Comparison of ENCODE assay signal across 8 cellular contexts in the genomic region with DNA sequence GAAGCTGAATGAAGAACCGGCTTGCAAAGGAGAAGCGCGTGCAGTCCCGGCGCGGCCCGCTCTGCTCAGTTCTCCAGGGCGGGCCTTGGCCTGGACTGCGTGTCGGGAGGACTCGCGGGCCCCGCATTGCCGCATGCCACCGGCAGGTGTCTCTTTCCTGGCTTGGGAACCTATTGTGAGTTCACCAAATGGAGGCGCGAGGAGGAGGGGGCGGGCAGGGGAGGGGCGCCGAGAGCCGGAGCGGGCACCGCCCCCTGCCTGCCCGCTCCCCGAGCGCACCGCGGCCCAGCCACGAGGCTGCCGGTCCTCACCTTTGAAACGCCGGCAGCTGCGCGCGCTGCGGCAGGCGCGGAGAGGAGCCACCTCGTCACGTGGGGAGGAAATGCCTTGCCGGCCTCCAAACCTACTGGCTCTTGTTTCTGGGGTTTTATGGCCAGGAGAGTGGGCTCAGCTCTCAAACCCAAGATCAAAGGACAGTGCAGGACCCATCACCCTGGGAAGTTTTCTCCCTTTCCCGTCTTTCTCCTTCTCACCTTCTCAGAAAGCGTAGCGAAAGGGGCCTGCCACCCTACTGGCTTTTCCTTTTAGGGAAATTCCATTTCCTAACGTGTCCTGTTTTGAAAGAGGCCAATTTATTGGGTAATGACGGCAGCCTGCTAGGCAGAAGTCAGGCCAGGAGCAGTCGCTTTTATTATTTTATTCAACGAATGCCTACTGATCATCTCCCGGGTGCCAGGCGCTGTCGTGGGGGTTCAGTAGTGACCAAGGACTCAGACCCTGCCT.
DNase-seq lines count a peak whose midpoint lies in the region; ATAC-seq and TF ChIP-seq lines count a peak whose summit lies in the region.

No MANE protein-coding gene starts in this region.

- no peaks in the 10 kb centered on the region for H3K9me3 Mint-ChIP-seq in nephron
- no peaks in the 10 kb centered on the region for H3K9me3 Mint-ChIP-seq in stimulated activated naive CD8-positive, alpha-beta T cell treated with anti-CD3 and anti-CD28 coated beads, Interleukin-15, Interleukin-2, amounts not matched to agents 100 ng/mL and 50 ng/mL, for 24 hours

- H3K36me3 ChIP-seq in ACC112 (ENCODE audit: insufficient read depth, low read length), result no peaks in the 10 kb centered on the region

- DNase-seq in OCI-M2 (lab: John Stamatoyannopoulos, UW; ENCODE audit: unreplicated experiment) (peak; percentile 12), fibroblast of the conjunctiva (ENCODE audit: low read depth) (peak; percentile 77)
- peak; percentile 97 for DNase-seq in activated effector memory CD4-positive, alpha-beta T cell treated with anti-CD3 and anti-CD28 coated beads, Interleukin-2, amount 50 U/mL, for 16 hours

- peak overlapping the region; percentile 57; the same call in 1 of the 2 replicates for H3K27ac ChIP-seq in ACC112 (ENCODE audit: low read depth, low read length)

- H3K27me3 Mint-ChIP-seq in nephron (ENCODE audit: low read depth), result peaks cover 15% of the 10 kb centered on the region
- H3K27me3 Mint-ChIP-seq in stimulated activated naive CD8-positive, alpha-beta T cell treated with anti-CD3 and anti-CD28 coated beads, Interleukin-15, Interleukin-2, amounts not matched to agents 100 ng/mL and 50 ng/mL, for 24 hours, result no peaks in the 10 kb centered on the region

- H2AFZ ChIP-seq in ACC112 (ENCODE audit: low read length, unreplicated experiment), result peak overlapping the region; percentile 86

- H3K36me3 Mint-ChIP-seq in nephron (ENCODE audit: low read depth), result no peaks in the 10 kb centered on the region
- no peaks in the 10 kb centered on the region for H3K36me3 Mint-ChIP-seq in stimulated activated naive CD8-positive, alpha-beta T cell treated with anti-CD3 and anti-CD28 coated beads, Interleukin-15, Interleukin-2, amounts not matched to agents 100 ng/mL and 50 ng/mL, for 24 hours (ENCODE audit: low read depth)

- peak overlapping the region; percentile 67 for H3K4me3 ChIP-seq in ACC112 (ENCODE audit: low read depth, low read length)

- peak overlapping the region; percentile 58 to 90 (median 74) for H3K27ac Mint-ChIP-seq in nephron
- H3K27ac Mint-ChIP-seq in stimulated activated naive CD8-positive, alpha-beta T cell treated with anti-CD3 and anti-CD28 coated beads, Interleukin-15, Interleukin-2, amounts not matched to agents 100 ng/mL and 50 ng/mL, for 24 hours, result peak overlapping the region; percentile 76

- TF ChIP-seq CTCF in nephron (IDR thresholded peaks at IDR 0.05; ENCODE audit: unreplicated experiment in 3 of 3), result peak; percentile 78 to 83 (median 79)

- peaks cover 11% of the 10 kb centered on the region for H3K4me1 ChIP-seq in ACC112 (ENCODE audit: control insufficient read depth, insufficient read depth, low read length, unreplicated experiment)

- H3K4me1 Mint-ChIP-seq in nephron, result peaks cover 51% of the 10 kb centered on the region
- H3K4me1 Mint-ChIP-seq in stimulated activated naive CD8-positive, alpha-beta T cell treated with anti-CD3 and anti-CD28 coated beads, Interleukin-15, Interleukin-2, amounts not matched to agents 100 ng/mL and 50 ng/mL, for 24 hours (ENCODE audit: low read depth), result peaks cover 34% of the 10 kb centered on the region

- ATAC-seq in GM18870 (IDR thresholded peaks at IDR 0.05; ENCODE audit: unreplicated experiment) (peak; percentile 84), HG03135 (IDR thresholded peaks at IDR 0.05; ENCODE audit: unreplicated experiment) (peak; percentile 90)

- H3K4me3 Mint-ChIP-seq in nephron, result peak overlapping the region; percentile 80 to 81 (median 80)
- H3K4me3 Mint-ChIP-seq in stimulated activated naive CD8-positive, alpha-beta T cell treated with anti-CD3 and anti-CD28 coated beads, Interleukin-15, Interleukin-2, amounts not matched to agents 100 ng/mL and 50 ng/mL, for 24 hours, result peak overlapping the region; percentile 58

- H3K27me3 ChIP-seq in ACC112 (ENCODE audit: insufficient read depth, low read length), result no peaks in the 10 kb centered on the region

- H3K79me2 ChIP-seq in ACC112 (ENCODE audit: control insufficient read depth, insufficient read depth, low read length, unreplicated experiment), result no peaks in the 10 kb centered on the region

Comparison
In these comparisons a context has a peak if more than half of its experiments do, and no peak if none do; other contexts are left out.
1. Peak in every context shown above with its lines: DNase-seq, ATAC-seq, H3K4me3 ChIP-seq and H3K27ac ChIP-seq.
2. DNase-seq: peak in every context shown above with its lines; median percentile 97 in activated effector memory CD4-positive, alpha-beta T cell treated with anti-CD3 and anti-CD28 coated beads, Interleukin-2, amount 50 U/mL, for 16 hours; 77 in fibroblast of the conjunctiva; 12 in OCI-M2.